Comparison of ENCODE assay signal across 18 cellular contexts in genomic region chr13:48404952-48405351, GRCh38. TPM values are rescaled to one million over a fixed set of nuclear protein-coding genes. Genes with fewer than 3 reads are reported as not detected.
DNase-seq lines count a peak whose midpoint lies in the region; ATAC-seq and TF ChIP-seq lines count a peak whose summit lies in the region.
"Had no signal": no experiment of that assay in that cellular context is flagged by ENCODE, and none has a peak within 500 bp of the region (broad histone marks: within the 10 kb centered on the region; RNA-seq: fewer than 3 reads in every experiment).

No MANE protein-coding gene starts in this region.

- H3K4me3 ChIP-seq in right atrium auricular region (no peak overlapping the region), dorsolateral prefrontal cortex (peak overlapping the region in 3 of 59 donors; percentile 8 to 15 (median 8)), upper lobe of right lung (no peak overlapping the region)
- H3K4me3 ChIP-seq: left lung had no signal

- H3K9me3 Mint-ChIP-seq in neural crest cell, result no peaks in the 10 kb centered on the region
- H3K9me3 Mint-ChIP-seq: activated T-cell treated with anti-CD3 and anti-CD28 coated beads, Interleukin-2, amount 50 U/mL, for 72 hours; HFFc6 had no signal

- H3K27me3 ChIP-seq in right atrium auricular region, result no peaks in the 10 kb centered on the region
- no peaks in the 10 kb centered on the region for H3K27me3 ChIP-seq in dorsolateral prefrontal cortex
- H3K27me3 ChIP-seq in upper lobe of right lung, result no peaks in the 10 kb centered on the region
- H3K27me3 ChIP-seq: left lung had no signal

- peak overlapping the region; percentile 49 to 66 for H3K27ac ChIP-seq in right atrium auricular region
- H3K27ac ChIP-seq in dorsolateral prefrontal cortex, result peak overlapping the region in 34 of 59 donors; percentile 1 to 73 (median 42)
- H3K27ac ChIP-seq in upper lobe of right lung, result peak overlapping the region; percentile 68

- H3K36me3 Mint-ChIP-seq in neural crest cell (ENCODE audit: low read depth), result peaks cover 9% of the 10 kb centered on the region

- H3K27me3 Mint-ChIP-seq in neural crest cell (ENCODE audit: low read depth), result no peaks in the 10 kb centered on the region

- TF ChIP-seq CTCF in right atrium auricular region (IDR thresholded peaks at IDR 0.05) (no peak), dorsolateral prefrontal cortex (IDR thresholded peaks at IDR 0.05 in 54 of 56, conservative IDR thresholded peaks at IDR 0.05 in 2 of 56; ENCODE audit: low read depth in 1 of 56, partially characterized antibody in 56 of 56) (no peak), neural crest cell (conservative IDR thresholded peaks at IDR 0.05) (no peak), upper lobe of right lung (IDR thresholded peaks at IDR 0.05) (no peak)

- H3K36me3 ChIP-seq in right atrium auricular region (no peaks in the 10 kb centered on the region), upper lobe of right lung (no peaks in the 10 kb centered on the region)

- DNase-seq in right atrium auricular region (ENCODE audit: low spot score), result no peak
- DNase-seq in Right ventricle myocardium inferior (ENCODE audit: missing footprints), result no peak
- DNase-seq in dorsolateral prefrontal cortex, result no peak
- no peak for DNase-seq in neural crest cell (ENCODE audit: low read depth, low spot score)
- DNase-seq in upper lobe of right lung, result no peak
- no peak for DNase-seq in GOT3 (lab: John Stamatoyannopoulos, UW)
- DNase-seq in HPDE6-E6E7 (ENCODE audit: extremely low spot score), result no peak
- DNase-seq in left lobe of liver (ENCODE audit: low spot score), result no peak
- DNase-seq: activated T-cell treated with anti-CD3 and anti-CD28 coated beads, Interleukin-2, amount 50 U/mL, for 72 hours; Caco-2; HFFc6; left lung; MV-4-11; NCI-H2081; NCI-H524 treated with DMSO at 0.1 percent for 48 hours; OCI-M1; stimulated activated CD4-positive, alpha-beta T cell treated with anti-CD3 and anti-CD28 coated beads, Interleukin-2, amount 100 ng/mL, for 48 hours; stimulated activated CD8-positive, alpha-beta memory T cell treated with anti-CD3 and anti-CD28 coated beads, Interleukin-4, amount 100 ng/mL, for 48 hours had no signal

- H3K4me1 Mint-ChIP-seq in neural crest cell, result peaks cover 16% of the 10 kb centered on the region

- intact Hi-C loops in Right ventricle myocardium inferior (cut with DNase I), result loop anchor here (5.0 kb wide), 1 partner anchor 102 kb away; no protein-coding TSS in a partner anchor
- intact Hi-C loops in dorsolateral prefrontal cortex (cut with DNase I), result no loop called here
- intact Hi-C loops in upper lobe of right lung (cut with DNase I), result no loop called here

- H3K9me3 ChIP-seq in right atrium auricular region, result no peaks in the 10 kb centered on the region
- no peaks in the 10 kb centered on the region for H3K9me3 ChIP-seq in upper lobe of right lung
- H3K9me3 ChIP-seq: Caco-2, left lung had no signal

- H3K4me3 Mint-ChIP-seq in neural crest cell, result no peak overlapping the region
- H3K4me3 Mint-ChIP-seq: HFFc6 had no signal

- ATAC-seq in Right ventricle myocardium inferior (no peak), upper lobe of right lung (no peak), left lobe of liver (no peak)
- ATAC-seq: activated T-cell treated with anti-CD3 and anti-CD28 coated beads, Interleukin-2, amount 50 U/mL, for 72 hours; left lung had no signal

- H3K4me1 ChIP-seq in right atrium auricular region, result peaks cover 0 to 30% of the 10 kb centered on the region in 2 donors
- H3K4me1 ChIP-seq in upper lobe of right lung, result peaks cover 45% of the 10 kb centered on the region

- peak overlapping the region; percentile 38 for H3K27ac Mint-ChIP-seq in neural crest cell (ENCODE audit: unreplicated experiment)
- H3K27ac Mint-ChIP-seq: HFFc6 had no signal

RNA-seq across cellular contexts. Expression of gene LPAR6, which starts 8.0 kb away (rescaled TPM):
- total RNA-seq in right atrium auricular region (1 to 10 TPM; 6.1 to 9.3 TPM), Right ventricle myocardium inferior (14.8 TPM), dorsolateral prefrontal cortex (10 to 100 TPM in 34 of 120 experiments, 1 to 10 TPM in 86; 1.5 to 23.3 (median 8.0) TPM), neural crest cell (22.3 and 23.8 TPM in 2 replicates), upper lobe of right lung (30.9 TPM), left lobe of liver (4.8 TPM)
- total RNA-seq: Caco-2 had no signal
